9 cellular contexts compared by ENCODE assay signal in the genomic region with DNA sequence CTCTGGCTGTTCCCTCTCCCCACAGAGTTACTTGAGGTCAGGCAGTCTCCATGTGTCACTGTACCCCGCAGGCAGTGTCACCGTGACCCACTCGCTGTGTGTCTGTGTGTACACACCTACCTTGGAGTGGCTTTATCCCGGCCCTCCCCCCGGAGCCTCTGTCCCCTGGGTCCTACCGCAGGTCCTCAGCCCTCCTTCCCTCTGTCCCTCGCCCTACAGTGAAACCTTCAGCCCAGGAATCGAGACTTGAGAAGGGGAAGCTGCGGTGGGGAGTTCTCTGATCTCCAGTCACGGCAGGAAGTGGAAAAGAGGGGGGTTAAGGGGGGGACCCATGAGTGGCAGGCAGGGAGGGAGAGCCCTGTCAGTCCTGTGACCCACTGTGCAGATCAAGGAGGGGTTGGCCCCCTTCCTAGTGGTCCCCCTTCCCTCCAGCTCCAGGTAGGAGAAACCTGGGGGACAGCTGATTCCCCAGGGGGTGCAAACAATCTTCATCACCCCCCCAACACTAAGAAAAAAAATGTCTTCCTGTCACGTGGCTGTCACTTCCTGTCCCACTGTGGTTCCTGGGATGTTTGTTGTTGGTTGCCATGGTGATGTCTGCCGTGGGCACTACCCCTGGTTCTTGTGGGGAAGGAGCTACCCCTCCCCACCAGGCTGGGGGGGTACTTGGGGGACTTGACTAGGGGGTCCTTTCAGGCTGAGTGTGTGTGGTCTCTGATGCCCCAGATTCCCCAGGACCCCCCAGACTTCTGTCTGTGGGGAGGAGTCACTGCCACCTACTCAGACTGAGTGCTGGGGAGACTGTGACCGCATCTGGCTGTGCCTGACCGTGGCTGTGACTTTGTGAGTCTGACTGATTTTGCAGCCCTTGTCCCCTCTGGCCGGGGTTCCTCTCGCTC. TPM values are rescaled to one million over a fixed set of nuclear protein-coding genes. Genes with fewer than 3 reads are reported as not detected.
DNase-seq lines count a peak whose midpoint lies in the region; ATAC-seq and TF ChIP-seq lines count a peak whose summit lies in the region.
"Had no signal": no experiment of that assay in that cellular context is flagged by ENCODE, and none has a peak within 500 bp of the region (broad histone marks: within the 10 kb centered on the region; RNA-seq: fewer than 3 reads in every experiment).

No MANE protein-coding gene starts in this region.

- H3K27me3 Mint-ChIP-seq in activated T-helper 17 cell treated with anti-CD3 and anti-CD28 coated beads, Interleukin-2, amount 50 U/mL, for 72 hours: no peaks in the 10 kb centered on the region

- ATAC-seq in HG02970 (IDR thresholded peaks at IDR 0.05; ENCODE audit: low FRiP score, unreplicated experiment): peak; percentile 35
- peak; percentile 47 for ATAC-seq in activated T-helper 17 cell treated with anti-CD3 and anti-CD28 coated beads, Interleukin-2, amount 50 U/mL, for 72 hours (replicated peaks)

- peaks cover 52% of the 10 kb centered on the region for H3K4me1 Mint-ChIP-seq in activated T-helper 17 cell treated with anti-CD3 and anti-CD28 coated beads, Interleukin-2, amount 50 U/mL, for 72 hours

- H3K9me3 Mint-ChIP-seq in activated T-helper 17 cell treated with anti-CD3 and anti-CD28 coated beads, Interleukin-2, amount 50 U/mL, for 72 hours: no peaks in the 10 kb centered on the region

- TF ChIP-seq CTCF in fibroblast of villous mesenchyme (IDR thresholded peaks at IDR 0.05; ENCODE audit: insufficient read depth, low read depth, low read length) (no peak), tibial artery (IDR thresholded peaks at IDR 0.05) (no peak)

- no peaks in the 10 kb centered on the region for H3K27me3 ChIP-seq in tibial artery

- peaks cover 26 to 92% (median 90%) of the 10 kb centered on the region in 4 donors for H3K4me1 ChIP-seq in tibial artery

- peak; percentile 66 for DNase-seq in DMS 273 (lab: John Stamatoyannopoulos, UW; ENCODE audit: unreplicated experiment)
- DNase-seq in DMS 273 treated with DMSO at 0.1 percent for 48 hours (lab: John Stamatoyannopoulos, UW): no peak
- DNase-seq in RKO (ENCODE audit: low spot score): peak; percentile 54
- peak; percentile 72 for DNase-seq in fibroblast of villous mesenchyme (ENCODE audit: low read depth)
- peak; percentile 80 for DNase-seq in pons (ENCODE audit: low spot score)
- DNase-seq in tibial artery: peak; percentile 82 to 91

- H3K9me3 ChIP-seq in tibial artery: no peaks in the 10 kb centered on the region

- intact Hi-C loops in tibial artery (cut with DNase I; ENCODE audit: low total_unique reads): no loop called here

- H3K27ac ChIP-seq in tibial artery: peak overlapping the region; percentile 94 to 95
- H3K27ac ChIP-seq: 22Rv1 had no signal

- peak overlapping the region; percentile 100 for H3K27ac Mint-ChIP-seq in activated T-helper 17 cell treated with anti-CD3 and anti-CD28 coated beads, Interleukin-2, amount 50 U/mL, for 72 hours

- H3K4me3 ChIP-seq in fibroblast of villous mesenchyme (ENCODE audit: low read depth, low read length) (peak overlapping the region; percentile 44), tibial artery (peak overlapping the region; percentile 93 to 97)

- H3K36me3 Mint-ChIP-seq in activated T-helper 17 cell treated with anti-CD3 and anti-CD28 coated beads, Interleukin-2, amount 50 U/mL, for 72 hours (ENCODE audit: low read depth): peaks cover 69% of the 10 kb centered on the region

- H3K36me3 ChIP-seq in tibial artery: no peaks in the 10 kb centered on the region

- peak overlapping the region; percentile 98 for H3K4me3 Mint-ChIP-seq in activated T-helper 17 cell treated with anti-CD3 and anti-CD28 coated beads, Interleukin-2, amount 50 U/mL, for 72 hours

RNA-seq across cellular contexts. Expression of gene RARA, which starts 13.7 kb away (rescaled TPM):
- 10 to 100 TPM; 43.7 to 61.9 TPM for total RNA-seq in activated T-helper 17 cell treated with anti-CD3 and anti-CD28 coated beads, Interleukin-2, amount 50 U/mL, for 72 hours
- 20.3 and 23.5 TPM in 2 replicates for total RNA-seq in fibroblast of villous mesenchyme

RNA-seq across cellular contexts. Expression of gene CDC6, which starts 35.0 kb away (rescaled TPM):
- total RNA-seq in activated T-helper 17 cell treated with anti-CD3 and anti-CD28 coated beads, Interleukin-2, amount 50 U/mL, for 72 hours: 100 to 1,000 TPM in 1 of 2 donors, 10 to 100 TPM in 1; 60.9 to 101 TPM
- total RNA-seq in fibroblast of villous mesenchyme: 19.0 and 28.5 TPM in 2 replicates

RNA-seq across cellular contexts. Expression of gene GJD3, which starts 41.9 kb away (rescaled TPM):
- not detected for total RNA-seq in activated T-helper 17 cell treated with anti-CD3 and anti-CD28 coated beads, Interleukin-2, amount 50 U/mL, for 72 hours
- total RNA-seq in fibroblast of villous mesenchyme: 2.2 and 2.9 TPM in 2 replicates
